Comparison of ENCODE assay signal across 26 cellular contexts in the genomic region with DNA sequence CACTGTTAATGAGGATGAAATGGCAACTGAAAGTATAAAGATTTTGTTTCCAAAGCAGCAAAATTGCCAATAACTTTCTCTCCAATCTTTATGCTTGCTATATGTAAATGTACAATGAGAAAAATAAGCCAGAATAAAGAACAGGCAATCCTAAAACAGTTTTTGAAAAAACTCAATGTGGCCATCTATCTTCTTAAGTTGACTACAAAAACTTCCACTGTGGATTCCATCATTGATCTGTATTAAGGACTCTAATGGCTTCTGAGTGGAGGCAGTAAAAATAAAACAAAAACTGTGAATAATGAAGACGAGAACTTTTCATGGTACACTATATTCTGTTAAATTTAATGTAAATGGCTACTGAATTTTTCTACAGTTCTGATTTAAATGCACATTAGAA.
"Had no signal": no experiment of that assay in that cellular context is flagged by ENCODE, and none has a peak within 500 bp of the region (broad histone marks: within the 10 kb centered on the region; RNA-seq: fewer than 3 reads in every experiment).

No MANE protein-coding gene starts in this region.

- H3K9me3 ChIP-seq: left lung, ovary, prostate gland, thyroid gland had no signal

- H3K4me1 ChIP-seq: left lung, prostate gland had no signal

- H3K27me3 Mint-ChIP-seq: activated CD4-positive, alpha-beta memory T cell treated with anti-CD3 and anti-CD28 coated beads for 36 hours; activated naive CD8-positive, alpha-beta T cell treated with anti-CD3 and anti-CD28 coated beads, Interleukin-2, amount 10 ng/mL, durations not matched to agents 7 days and 5 days; dendritic cell treated with granulocyte-macrophage colony-stimulating factor and Interleukin-4, amounts not matched to agents 40 ng/mL and 50 ng/mL, for 4 days; naive thymus-derived CD8-positive, alpha-beta T cell; stimulated activated naive CD8-positive, alpha-beta T cell treated with anti-CD3 and anti-CD28 coated beads, Interleukin-15, Interleukin-2, amounts not matched to agents 100 ng/mL and 50 ng/mL, for 24 hours had no signal

- H3K36me3 Mint-ChIP-seq: activated CD4-positive, alpha-beta memory T cell treated with anti-CD3 and anti-CD28 coated beads for 36 hours; activated naive CD8-positive, alpha-beta T cell treated with anti-CD3 and anti-CD28 coated beads, Interleukin-2, amount 10 ng/mL, durations not matched to agents 7 days and 5 days; naive thymus-derived CD8-positive, alpha-beta T cell had no signal

- H3K4me3 ChIP-seq: left lung, lung, ovary, prostate gland, thyroid gland had no signal

- DNase-seq: activated CD4-positive, alpha-beta memory T cell treated with anti-CD3 and anti-CD28 coated beads for 36 hours; activated CD4-positive, alpha-beta T cell treated with anti-CD3 and anti-CD28 coated beads for 4 hours; activated CD4-positive, CD25-positive, alpha-beta regulatory T cell; activated effector memory CD4-positive, alpha-beta T cell treated with Interleukin-2 at 50 U/mL for 16 hours; activated naive CD4-positive, alpha-beta T cell treated with anti-CD3 and anti-CD28 coated beads for 36 hours; activated naive CD8-positive, alpha-beta T cell treated with anti-CD3 and anti-CD28 coated beads, Interleukin-2, amount 10 ng/mL, durations not matched to agents 7 days and 5 days; activated T-cell treated with anti-CD3 and anti-CD28 coated beads, Interleukin-2, amount 50 U/mL, for 72 hours; amniotic stem cell; effector CD4-positive, alpha-beta T cell; erythroblast; foreskin melanocyte; hippocampal formation; kidney glomerular epithelial cell; left lung; naive thymus-derived CD8-positive, alpha-beta T cell; ovary; stimulated activated CD4-positive, alpha-beta T cell treated with anti-CD3 and anti-CD28 coated beads, Interleukin-12 subunit alpha, Interleukin-12 subunit beta, amount 100 ng/mL, for 4 hours; stimulated activated CD4-positive, alpha-beta T cell treated with anti-CD3 and anti-CD28 coated beads, Interleukin-4, amount 100 ng/mL, for 4 hours; substantia nigra; T-helper 17 cell; thyroid gland had no signal

- H3K27me3 ChIP-seq: left lung, ovary, thyroid gland had no signal

- H3K27ac Mint-ChIP-seq: activated CD4-positive, alpha-beta memory T cell treated with anti-CD3 and anti-CD28 coated beads for 36 hours; activated naive CD4-positive, alpha-beta T cell treated with anti-CD3 and anti-CD28 coated beads for 36 hours; activated naive CD8-positive, alpha-beta T cell treated with anti-CD3 and anti-CD28 coated beads, Interleukin-2, amount 10 ng/mL, durations not matched to agents 7 days and 5 days; activated T-cell treated with anti-CD3 and anti-CD28 coated beads, Interleukin-2, amount 50 U/mL, for 72 hours; dendritic cell treated with granulocyte-macrophage colony-stimulating factor and Interleukin-4, amounts not matched to agents 40 ng/mL and 50 ng/mL, for 4 days; naive thymus-derived CD8-positive, alpha-beta T cell; stimulated activated naive CD8-positive, alpha-beta T cell treated with anti-CD3 and anti-CD28 coated beads, Interleukin-15, Interleukin-2, amounts not matched to agents 100 ng/mL and 50 ng/mL, for 24 hours; T-helper 17 cell had no signal

- H3K36me3 ChIP-seq: left lung, ovary, prostate gland, thyroid gland had no signal

- H3K27ac ChIP-seq: left lung, ovary, prostate gland, thyroid gland had no signal

- FAIRE-seq: bronchial epithelial cell had no signal

- H3K4me3 Mint-ChIP-seq: activated CD4-positive, alpha-beta memory T cell treated with anti-CD3 and anti-CD28 coated beads for 36 hours; activated naive CD4-positive, alpha-beta T cell treated with anti-CD3 and anti-CD28 coated beads for 36 hours; activated naive CD8-positive, alpha-beta T cell treated with anti-CD3 and anti-CD28 coated beads, Interleukin-2, amount 10 ng/mL, durations not matched to agents 7 days and 5 days; activated T-cell treated with anti-CD3 and anti-CD28 coated beads, Interleukin-2, amount 50 U/mL, for 72 hours; dendritic cell treated with granulocyte-macrophage colony-stimulating factor and Interleukin-4, amounts not matched to agents 40 ng/mL and 50 ng/mL, for 4 days; naive thymus-derived CD8-positive, alpha-beta T cell; stimulated activated naive CD8-positive, alpha-beta T cell treated with anti-CD3 and anti-CD28 coated beads, Interleukin-15, Interleukin-2, amounts not matched to agents 100 ng/mL and 50 ng/mL, for 24 hours; T-helper 17 cell had no signal

- H3K9me3 Mint-ChIP-seq: activated CD4-positive, alpha-beta memory T cell treated with anti-CD3 and anti-CD28 coated beads for 36 hours; activated naive CD4-positive, alpha-beta T cell treated with anti-CD3 and anti-CD28 coated beads for 36 hours; activated T-cell treated with anti-CD3 and anti-CD28 coated beads, Interleukin-2, amount 50 U/mL, for 72 hours; dendritic cell treated with granulocyte-macrophage colony-stimulating factor and Interleukin-4, amounts not matched to agents 40 ng/mL and 50 ng/mL, for 4 days; naive thymus-derived CD8-positive, alpha-beta T cell; stimulated activated naive CD8-positive, alpha-beta T cell treated with anti-CD3 and anti-CD28 coated beads, Interleukin-15, Interleukin-2, amounts not matched to agents 100 ng/mL and 50 ng/mL, for 24 hours had no signal

- ATAC-seq: activated T-cell treated with anti-CD3 and anti-CD28 coated beads, Interleukin-2, amount 50 U/mL, for 72 hours; naive thymus-derived CD8-positive, alpha-beta T cell; T-helper 17 cell had no signal

- H3K4me1 Mint-ChIP-seq: activated naive CD8-positive, alpha-beta T cell treated with anti-CD3 and anti-CD28 coated beads, Interleukin-2, amount 10 ng/mL, durations not matched to agents 7 days and 5 days; naive thymus-derived CD8-positive, alpha-beta T cell; T-helper 17 cell had no signal
